Comparison of ENCODE assay signal across 2 cellular contexts in the genomic region with DNA sequence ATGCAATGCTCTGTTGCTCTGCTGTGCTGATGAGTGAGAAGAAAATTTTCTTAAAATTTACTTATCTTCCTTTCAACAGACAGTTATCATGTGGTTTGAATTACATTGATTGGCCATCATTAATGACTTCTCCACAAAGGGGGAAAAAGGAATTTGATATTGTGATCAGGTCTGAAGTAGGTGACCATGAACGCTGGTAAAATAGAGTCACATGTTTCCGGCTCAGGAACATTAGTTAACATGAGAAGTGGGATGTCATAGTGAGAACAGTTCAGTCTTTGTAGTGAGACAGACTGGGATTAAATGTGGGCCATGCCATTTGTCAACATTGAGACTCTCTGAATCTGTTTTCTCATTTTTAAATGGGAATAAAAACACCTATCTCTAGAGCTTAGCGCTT.
TF ChIP-seq lines count a peak whose summit lies in the region.

No MANE protein-coding gene starts in this region.

TF ChIP-seq in GM23338, 12 proteins besides CTCF, POLR2A, EP300 and RAD21:
- TF ChIP-seq JUNB (IDR thresholded peaks at IDR 0.05; ENCODE audit: unreplicated experiment) (no peak), ETS1 (IDR thresholded peaks at IDR 0.05) (no peak), STAT1 (IDR thresholded peaks at IDR 0.05; ENCODE audit: unreplicated experiment) (no peak)

TF ChIP-seq in GM12878, 131 proteins besides CTCF, POLR2A, EP300 and RAD21:
- TF ChIP-seq, protein P1, sequence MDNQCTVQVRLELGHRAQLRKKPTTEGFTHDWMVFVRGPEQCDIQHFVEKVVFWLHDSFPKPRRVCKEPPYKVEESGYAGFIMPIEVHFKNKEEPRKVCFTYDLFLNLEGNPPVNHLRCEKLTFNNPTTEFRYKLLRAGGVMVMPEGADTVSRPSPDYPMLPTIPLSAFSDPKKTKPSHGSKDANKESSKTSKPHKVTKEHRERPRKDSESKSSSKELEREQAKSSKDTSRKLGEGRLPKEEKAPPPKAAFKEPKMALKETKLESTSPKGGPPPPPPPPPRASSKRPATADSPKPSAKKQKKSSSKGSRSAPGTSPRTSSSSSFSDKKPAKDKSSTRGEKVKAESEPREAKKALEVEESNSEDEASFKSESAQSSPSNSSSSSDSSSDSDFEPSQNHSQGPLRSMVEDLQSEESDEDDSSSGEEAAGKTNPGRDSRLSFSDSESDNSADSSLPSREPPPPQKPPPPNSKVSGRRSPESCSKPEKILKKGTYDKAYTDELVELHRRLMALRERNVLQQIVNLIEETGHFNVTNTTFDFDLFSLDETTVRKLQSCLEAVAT (IDR thresholded peaks at IDR 0.05): peak; percentile 43; the same call in 1 of the 2 replicates
- TF ChIP-seq RAD51 (IDR thresholded peaks at IDR 0.05) (peak; percentile 85), ZNF592 (IDR thresholded peaks at IDR 0.05) (0 out of 2 replicates have a peak, but pooled peaks have one; percentile 6), ZNF687 (IDR thresholded peaks at IDR 0.05) (peak; percentile 91), PAX8 (IDR thresholded peaks at IDR 0.05) (peak; percentile 68; the same call in 1 of the 2 replicates), ATF7 (IDR thresholded peaks at IDR 0.05; ENCODE audit: low read depth) (peak; percentile 53; the same call in 1 of the 2 replicates), SMAD1 (IDR thresholded peaks at IDR 0.05; ENCODE audit: low read depth, partially characterized antibody) (peak; percentile 78), IKZF1 (conservative IDR thresholded peaks at IDR 0.05) (peak; percentile 52; the same call in 1 of the 2 replicates), IKZF2 (IDR thresholded peaks at IDR 0.05) (peak; percentile 20 to 31; a peak in 2 of 4 replicates), ZBED1 (IDR thresholded peaks at IDR 0.05; ENCODE audit: borderline replicate concordance) (no peak), NKRF (conservative IDR thresholded peaks at IDR 0.05) (no peak), RB1 (IDR thresholded peaks at IDR 0.05; ENCODE audit: borderline replicate concordance) (peak; percentile 30; the same call in 1 of the 2 replicates), CBX5 (IDR thresholded peaks at IDR 0.05; ENCODE audit: low read depth) (no peak), MXI1 (IDR thresholded peaks at IDR 0.05; ENCODE audit: low read depth, low read length) (peak; percentile 33; the same call in 1 of the 2 replicates)
- TF ChIP-seq, protein P2, sequence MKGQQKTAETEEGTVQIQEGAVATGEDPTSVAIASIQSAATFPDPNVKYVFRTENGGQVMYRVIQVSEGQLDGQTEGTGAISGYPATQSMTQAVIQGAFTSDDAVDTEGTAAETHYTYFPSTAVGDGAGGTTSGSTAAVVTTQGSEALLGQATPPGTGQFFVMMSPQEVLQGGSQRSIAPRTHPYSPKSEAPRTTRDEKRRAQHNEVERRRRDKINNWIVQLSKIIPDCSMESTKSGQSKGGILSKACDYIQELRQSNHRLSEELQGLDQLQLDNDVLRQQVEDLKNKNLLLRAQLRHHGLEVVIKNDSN (IDR thresholded peaks at IDR 0.05; ENCODE audit: borderline replicate concordance, extremely low read length, insufficient read depth, low read depth, low read length): no peak
- TF ChIP-seq, protein P3, sequence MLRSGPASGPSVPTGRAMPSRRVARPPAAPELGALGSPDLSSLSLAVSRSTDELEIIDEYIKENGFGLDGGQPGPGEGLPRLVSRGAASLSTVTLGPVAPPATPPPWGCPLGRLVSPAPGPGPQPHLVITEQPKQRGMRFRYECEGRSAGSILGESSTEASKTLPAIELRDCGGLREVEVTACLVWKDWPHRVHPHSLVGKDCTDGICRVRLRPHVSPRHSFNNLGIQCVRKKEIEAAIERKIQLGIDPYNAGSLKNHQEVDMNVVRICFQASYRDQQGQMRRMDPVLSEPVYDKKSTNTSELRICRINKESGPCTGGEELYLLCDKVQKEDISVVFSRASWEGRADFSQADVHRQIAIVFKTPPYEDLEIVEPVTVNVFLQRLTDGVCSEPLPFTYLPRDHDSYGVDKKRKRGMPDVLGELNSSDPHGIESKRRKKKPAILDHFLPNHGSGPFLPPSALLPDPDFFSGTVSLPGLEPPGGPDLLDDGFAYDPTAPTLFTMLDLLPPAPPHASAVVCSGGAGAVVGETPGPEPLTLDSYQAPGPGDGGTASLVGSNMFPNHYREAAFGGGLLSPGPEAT (IDR thresholded peaks at IDR 0.05; ENCODE audit: low read depth): peak; percentile 57; the same call in 1 of the 2 replicates
